ENCODE assay signal across 9 cellular contexts in the genomic region with DNA sequence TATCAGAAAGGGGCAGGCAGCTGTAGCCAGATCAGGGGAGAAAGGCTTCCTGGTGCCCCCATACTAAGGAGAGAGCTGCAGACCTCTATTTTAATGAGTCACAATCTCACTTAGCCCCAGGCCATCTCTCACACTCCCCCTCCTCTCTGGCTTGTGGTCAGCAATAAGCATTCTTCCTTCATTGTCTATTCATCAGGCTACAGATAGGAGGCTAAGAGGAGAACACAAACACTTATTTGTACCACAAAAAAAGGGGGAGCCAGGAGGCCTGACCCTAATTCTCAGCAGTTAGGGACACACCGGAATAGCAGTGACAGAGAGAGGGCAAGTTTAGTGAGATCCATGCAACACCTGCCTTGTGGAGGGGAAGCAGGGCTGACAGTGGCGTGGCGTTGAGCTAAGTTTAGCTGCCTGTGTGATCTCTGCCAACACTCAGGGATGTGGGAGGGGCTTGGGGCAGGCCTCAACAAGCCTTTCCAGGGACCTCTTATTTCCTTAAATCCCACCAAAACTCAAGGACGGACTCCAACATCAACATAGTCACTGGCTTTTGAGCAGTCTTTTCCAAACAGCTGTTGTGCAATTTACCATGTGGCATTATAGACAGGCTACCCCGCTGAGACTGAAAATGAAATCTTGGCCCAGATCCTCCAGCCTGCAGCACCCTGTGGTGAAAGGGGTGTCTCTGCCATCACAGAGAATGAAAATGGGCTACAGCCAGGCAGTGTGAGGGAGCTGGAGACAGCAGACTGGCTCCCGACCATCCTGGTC.
A peak's percentile ranks its signal among the peaks of the same experiment; 100 is the strongest.
DNase-seq lines count a peak whose midpoint lies in the region; ATAC-seq, FAIRE-seq and TF ChIP-seq lines count a peak whose summit lies in the region.
"Had no signal": no experiment of that assay in that cellular context is flagged by ENCODE, and none has a peak within 500 bp of the region (broad histone marks: within the 10 kb centered on the region; RNA-seq: fewer than 3 reads in every experiment).

No MANE protein-coding gene starts in this region.

- no peak overlapping the region for H3K4me2 ChIP-seq in SK-N-SH

- intact Hi-C loops in heart left ventricle (cut with DNase I), result loop anchor here in 2 of 10 donors (10.0 kb wide), 1 partner anchor 251 kb away; no protein-coding TSS in a partner anchor

- no peak for TF ChIP-seq CTCF in SK-N-SH (IDR thresholded peaks at IDR 0.05)
- TF ChIP-seq CTCF in heart left ventricle (IDR thresholded peaks at IDR 0.05), result no peak

- no peaks in the 10 kb centered on the region for H3K79me2 ChIP-seq in SK-N-SH (ENCODE audit: insufficient read depth)

- no peak overlapping the region for H3K9ac ChIP-seq in SK-N-SH

- peak; percentile 74 to 97 (median 94) for ATAC-seq in heart left ventricle
- ATAC-seq in HG03354 (IDR thresholded peaks at IDR 0.05; ENCODE audit: poor library complexity, severe bottlenecking, unreplicated experiment), result no peak
- no peak for ATAC-seq in GM21786 (IDR thresholded peaks at IDR 0.05; ENCODE audit: unreplicated experiment)

- H3F3A ChIP-seq in SK-N-SH (replicated peaks; ENCODE audit: insufficient read depth), result no peaks in the 10 kb centered on the region

- H3K27me3 ChIP-seq in SK-N-SH (ENCODE audit: insufficient read depth) (no peaks in the 10 kb centered on the region), heart left ventricle (peaks cover 0 to 7% (median 0%) of the 10 kb centered on the region in 9 donors)

- WGBS in SK-N-SH (ENCODE audit: low lambda C conversion rate), result 76% methylated on average over 6 of the region's 6 CpGs
- WGBS in heart left ventricle, 4 donors, result 10 to 18% (median 15%) methylated on average over 6 of the region's 6 CpGs

- H3K4me1 ChIP-seq in SK-N-SH (ENCODE audit: control insufficient read depth in 1 of 2, insufficient read depth in 2 of 2, low read depth in 1 of 2, low read length in 1 of 2) (peaks cover 10 to 20% of the 10 kb centered on the region in 2 experiments; a peak in 3 of 4 replicates), heart left ventricle (peaks cover 0 to 21% (median 15%) of the 10 kb centered on the region in 12 donors)

- CTCF ChIA-PET in SK-N-SH (lab: Yijun Ruan, JAX), result interaction anchor here (0.9 to 1.9 kb wide), 6 partner anchors 19 to 311 kb away, joined by 3 to 10 read pairs (median 3); no protein-coding TSS in a partner anchor

- no peak for TF ChIP-seq POLR2A in heart left ventricle (IDR thresholded peaks at IDR 0.05)

- H3K4me3 ChIP-seq in SK-N-SH (ENCODE audit: low read depth in 2 of 2, low read length in 1 of 2) (no peak overlapping the region), heart left ventricle (no peak overlapping the region)

- H2AFZ ChIP-seq in SK-N-SH (ENCODE audit: low read depth), result no peak overlapping the region

- H3K9me3 ChIP-seq in SK-N-SH (no peaks in the 10 kb centered on the region; the same call in 1 of the 2 replicates), heart left ventricle (peaks cover 0 to 7% (median 0%) of the 10 kb centered on the region in 12 donors)

- POLR2A ChIA-PET in SK-N-SH (lab: Yijun Ruan, JAX), result no interaction called here

- TF ChIP-seq EP300 in SK-N-SH (IDR thresholded peaks at IDR 0.05; ENCODE audit: borderline replicate concordance in 1 of 2, low read depth in 1 of 2, low read length in 1 of 2), result no peak

- no peaks in the 10 kb centered on the region for H3K9me2 ChIP-seq in SK-N-SH

- no peaks in the 10 kb centered on the region for H3K36me3 ChIP-seq in SK-N-SH (replicated peaks in 1 of 2; ENCODE audit: control insufficient read depth in 1 of 2, insufficient read depth in 2 of 2, low read length in 1 of 2)
- H3K36me3 ChIP-seq in heart left ventricle, result no peaks in the 10 kb centered on the region

- H4K20me1 ChIP-seq in SK-N-SH (ENCODE audit: insufficient read depth), result no peaks in the 10 kb centered on the region

- no peak for TF ChIP-seq RAD21 in SK-N-SH (IDR thresholded peaks at IDR 0.05; ENCODE audit: low read length)

- H3K27ac ChIP-seq in SK-N-SH (ENCODE audit: low read depth in 2 of 2, low read length in 1 of 2), result no peak overlapping the region
- peak overlapping the region in 7 of 12 donors; percentile 1 to 62 (median 38) for H3K27ac ChIP-seq in heart left ventricle
- H3K27ac ChIP-seq: 22Rv1 had no signal

- no peak for FAIRE-seq in urothelium cell line (lab: Jason Lieb, UNC)

- DNase-seq in NCI-H1436 (lab: John Stamatoyannopoulos, UW), result peak; percentile 17
- DNase-seq in NCI-H1436 treated with DMSO at 0.1 percent for 48 hours (lab: John Stamatoyannopoulos, UW), result no peak
- DNase-seq in SK-N-SH, result peak; percentile 32
- DNase-seq in heart left ventricle, result peak; percentile 52 to 73 (median 64)
- peak; percentile 38 for DNase-seq in urothelium cell line (ENCODE audit: low spot score)
- no peak for DNase-seq in occipital lobe (lab: John Stamatoyannopoulos, UW)

TF ChIP-seq in SK-N-SH, 30 proteins besides CTCF, POLR2A, EP300 and RAD21:
- TF ChIP-seq MXI1 (IDR thresholded peaks at IDR 0.05; ENCODE audit: low read depth, low read length) (no peak), TCF12 (IDR thresholded peaks at IDR 0.05) (no peak), ELF1 (IDR thresholded peaks at IDR 0.05) (no peak), NFIC (IDR thresholded peaks at IDR 0.05; ENCODE audit: borderline replicate concordance) (no peak), GABPA (IDR thresholded peaks at IDR 0.05; ENCODE audit: low read depth) (no peak), RCOR1 (IDR thresholded peaks at IDR 0.05; ENCODE audit: low read length) (no peak), GATA2 (CRISPR knock-in tag; IDR thresholded peaks at IDR 0.05) (no peak)
- TF ChIP-seq, protein P1, sequence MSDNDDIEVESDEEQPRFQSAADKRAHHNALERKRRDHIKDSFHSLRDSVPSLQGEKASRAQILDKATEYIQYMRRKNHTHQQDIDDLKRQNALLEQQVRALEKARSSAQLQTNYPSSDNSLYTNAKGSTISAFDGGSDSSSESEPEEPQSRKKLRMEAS (IDR thresholded peaks at IDR 0.05; ENCODE audit: low read depth), result no peak
- TF ChIP-seq, protein P2, sequence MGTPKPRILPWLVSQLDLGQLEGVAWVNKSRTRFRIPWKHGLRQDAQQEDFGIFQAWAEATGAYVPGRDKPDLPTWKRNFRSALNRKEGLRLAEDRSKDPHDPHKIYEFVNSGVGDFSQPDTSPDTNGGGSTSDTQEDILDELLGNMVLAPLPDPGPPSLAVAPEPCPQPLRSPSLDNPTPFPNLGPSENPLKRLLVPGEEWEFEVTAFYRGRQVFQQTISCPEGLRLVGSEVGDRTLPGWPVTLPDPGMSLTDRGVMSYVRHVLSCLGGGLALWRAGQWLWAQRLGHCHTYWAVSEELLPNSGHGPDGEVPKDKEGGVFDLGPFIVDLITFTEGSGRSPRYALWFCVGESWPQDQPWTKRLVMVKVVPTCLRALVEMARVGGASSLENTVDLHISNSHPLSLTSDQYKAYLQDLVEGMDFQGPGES (IDR thresholded peaks at IDR 0.05; ENCODE audit: low read depth, low read length), result no peak

Comparison
In these comparisons a context has a peak if more than half of its experiments do, and no peak if none do; other contexts are left out.
1. DNase-seq: peak in NCI-H1436 (single experiment), SK-N-SH (single experiment), heart left ventricle (5 of 5) and urothelium cell line (single experiment); none in NCI-H1436 treated with DMSO at 0.1 percent for 48 hours (single experiment) and occipital lobe (single experiment).
2. H3K27ac ChIP-seq: peak in heart left ventricle (7 of 12); none in SK-N-SH (0 of 2).
3. ATAC-seq: peak in heart left ventricle (4 of 4); none in HG03354 (single experiment) and GM21786 (single experiment).